Comparison of ENCODE assay signal across 7 cellular contexts in the genomic region with DNA sequence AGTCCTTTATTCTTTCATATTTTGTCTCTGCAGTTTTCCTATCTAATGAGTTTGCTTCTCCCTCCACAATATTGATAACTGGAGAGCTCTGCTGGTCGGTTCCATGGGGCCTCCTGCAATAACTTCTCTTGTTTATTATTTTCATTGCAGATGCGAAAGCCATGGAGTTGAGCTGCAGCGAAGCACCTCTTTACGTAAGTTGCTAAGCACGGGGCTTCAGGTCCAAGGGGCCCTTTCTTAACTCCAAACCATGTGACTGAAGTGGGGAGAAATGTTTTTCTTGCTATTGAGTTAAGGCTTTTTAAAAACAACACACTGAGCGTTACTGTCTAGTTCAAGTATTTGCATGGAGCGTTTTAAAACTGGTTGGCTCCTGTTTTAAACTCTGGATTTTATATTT.
"Had no signal": no experiment of that assay in that cellular context is flagged by ENCODE, and none has a peak within 500 bp of the region (broad histone marks: within the 10 kb centered on the region; RNA-seq: fewer than 3 reads in every experiment).

No MANE protein-coding gene starts in this region.

- FAIRE-seq: G401.6, GM12878, GM12891, GM12892, GM18507 had no signal

- ATAC-seq: GM12878 had no signal

- H3K4me3 ChIP-seq: GM12878 had no signal

- DNase-seq: GDM1, GF-D8 had no signal
